In the genomic region with DNA sequence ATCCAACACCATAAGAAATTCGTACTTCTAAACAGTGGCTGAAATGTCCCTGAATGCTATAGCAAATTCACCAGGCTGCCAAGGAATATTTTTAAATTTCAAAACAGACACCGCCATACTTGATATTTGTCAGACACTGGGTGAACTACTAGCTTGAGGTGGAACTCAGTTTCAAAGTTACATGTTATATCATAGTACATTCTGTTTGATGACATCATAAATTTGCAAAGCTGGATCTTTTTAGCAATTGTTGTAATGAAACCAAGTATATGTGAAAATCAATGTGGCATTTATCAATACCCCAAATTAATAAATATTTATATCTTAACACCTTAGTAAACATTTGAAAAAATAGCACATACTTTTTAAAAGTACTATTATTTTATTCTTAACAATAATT, we compare ENCODE assay signal across 34 cellular contexts. TPM values are rescaled to one million over a fixed set of nuclear protein-coding genes. Genes with fewer than 3 reads are reported as not detected.
"Had no signal": no experiment of that assay in that cellular context is flagged by ENCODE, and none has a peak within 500 bp of the region (broad histone marks: within the 10 kb centered on the region; RNA-seq: fewer than 3 reads in every experiment).

No MANE protein-coding gene starts in this region.

- H3K4me3 ChIP-seq: adrenal gland, body of pancreas, breast epithelium had no signal

- H3K9me3 ChIP-seq: adrenal gland, body of pancreas, breast epithelium had no signal

- H3K36me3 ChIP-seq: adrenal gland, brain microvascular endothelial cell, breast epithelium had no signal

- ATAC-seq: activated CD8-positive, alpha-beta T cell treated with anti-CD3 and anti-CD28 coated beads for 36 hours; activated naive CD4-positive, alpha-beta T cell treated with anti-CD3 and anti-CD28 coated beads, Interleukin-2, amount 50 U/mL, for 72 hours; activated T-cell treated with anti-CD3 and anti-CD28 coated beads, Interleukin-2, amount 50 U/mL, for 4 hours; activated T-cell treated with anti-CD3 and anti-CD28 coated beads, Interleukin-2, amount 50 U/mL, for 72 hours; activated T-helper 17 cell treated with anti-CD3 and anti-CD28 coated beads, Interleukin-2, amount 50 U/mL, for 72 hours; body of pancreas had no signal

- H3K27ac ChIP-seq: adrenal gland, body of pancreas, brain microvascular endothelial cell, breast epithelium had no signal

- DNase-seq: activated B cell treated with CpG ODN at 0.5 μM for 24 hours; activated CD4-positive, alpha-beta memory T cell treated with anti-CD3 and anti-CD28 coated beads for 36 hours; activated CD4-positive, alpha-beta T cell treated with anti-CD3 and anti-CD28 coated beads for 4 hours; activated CD4-positive, alpha-beta T cell treated with anti-CD3 and anti-CD28 coated beads, Interleukin-2, amount 10 ng/mL, durations not matched to agents 24 days and 14 days; activated CD4-positive, alpha-beta T cell treated with anti-CD3 and anti-CD28 coated beads, Interleukin-2, amount 50 U/mL, for 1 hour; activated CD4-positive, alpha-beta T cell treated with anti-CD3 and anti-CD28 coated beads, Interleukin-2, amount 50 U/mL, for 4 hours; activated CD4-positive, CD25-positive, alpha-beta regulatory T cell treated with anti-CD3 and anti-CD28 coated beads, Interleukin-2, amount 50 U/mL, for 72 hours; activated CD8-positive, alpha-beta memory T cell treated with anti-CD3 and anti-CD28 coated beads, Interleukin-2, amount 50 U/mL, for 4 hours; activated CD8-positive, alpha-beta T cell treated with anti-CD3 and anti-CD28 coated beads for 36 hours; activated effector memory CD4-positive, alpha-beta T cell treated with anti-CD3 and anti-CD28 coated beads, Interleukin-2, amount 50 U/mL, for 16 hours; activated gamma-delta T cell treated with Interleukin-2 at 50 U/mL for 16 hours; activated naive CD4-positive, alpha-beta T cell; activated naive CD4-positive, alpha-beta T cell treated with anti-CD3 and anti-CD28 coated beads for 36 hours; activated naive CD4-positive, alpha-beta T cell treated with anti-CD3 and anti-CD28 coated beads, Interleukin-2, amount 50 U/mL, for 16 hours; activated naive CD8-positive, alpha-beta T cell treated with anti-CD3 and anti-CD28 coated beads for 36 hours; activated T-cell treated with anti-CD3 and anti-CD28 coated beads for 4 hours; activated T-cell treated with anti-CD3 and anti-CD28 coated beads, Interleukin-2, amount 50 U/mL, for 1 hour; activated T-cell treated with anti-CD3 and anti-CD28 coated beads, Interleukin-2, amount 50 U/mL, for 4 hours; activated T-cell treated with anti-CD3 and anti-CD28 coated beads, Interleukin-2, amount 50 U/mL, for 72 hours; adrenal gland; amniotic stem cell; aorta; body of pancreas; brain microvascular endothelial cell; central memory CD4-positive, alpha-beta T cell; T-helper 1 cell; T-helper 2 cell; T-helper 9 cell had no signal

- H3K27me3 ChIP-seq: adrenal gland, body of pancreas, brain microvascular endothelial cell, breast epithelium had no signal

RNA-seq across cellular contexts. Expression of gene ART3, which starts 14.2 kb away (rescaled TPM):
- total RNA-seq: activated B cell treated with CpG ODN at 0.5 μM for 24 hours; activated CD4-positive, alpha-beta T cell treated with anti-CD3 and anti-CD28 coated beads, Interleukin-2, amount 10 ng/mL, durations not matched to agents 24 days and 14 days; activated CD8-positive, alpha-beta memory T cell treated with anti-CD3 and anti-CD28 coated beads for 36 hours; activated CD8-positive, alpha-beta T cell treated with anti-CD3 and anti-CD28 coated beads for 36 hours; activated naive CD4-positive, alpha-beta T cell treated with anti-CD3 and anti-CD28 coated beads for 36 hours; activated T-cell treated with anti-CD3 and anti-CD28 coated beads, Interleukin-2, amount 50 U/mL, for 72 hours; astrocyte; breast epithelium had no signal

RNA-seq across cellular contexts. Expression of gene CXCL11, which starts 52.8 kb away (rescaled TPM):
- total RNA-seq: activated B cell treated with CpG ODN at 0.5 μM for 24 hours; activated CD4-positive, alpha-beta memory T cell treated with anti-CD3 and anti-CD28 coated beads for 36 hours; activated CD8-positive, alpha-beta T cell treated with anti-CD3 and anti-CD28 coated beads for 36 hours; activated naive CD4-positive, alpha-beta T cell treated with anti-CD3 and anti-CD28 coated beads for 36 hours; activated T-helper 1 cell treated with anti-CD3 and anti-CD28 coated beads, Interleukin-12 subunit alpha, Interleukin-12 subunit beta, Interleukin-2, Interleukin-4 antibody, amounts not matched to agents 30 ng/mL and 10 ng/mL and 1 ng/mL, durations not matched to agents 14 hours and 24 hours and 36 hours; activated T-helper 17 cell treated with anti-CD3 and anti-CD28 coated beads, Interleukin-2, amount 50 U/mL, for 72 hours; breast epithelium had no signal
